In genomic region chrX:52934704-52935468, GRCh38 we compare ENCODE assay signal across 1 cellular context.
TF ChIP-seq lines count a peak whose summit lies in the region.

No MANE protein-coding gene starts in this region.

TF ChIP-seq in K562, 482 proteins besides CTCF, POLR2A, EP300 and RAD21 (continued from another document and continues in another):
- TF ChIP-seq, protein P1, sequence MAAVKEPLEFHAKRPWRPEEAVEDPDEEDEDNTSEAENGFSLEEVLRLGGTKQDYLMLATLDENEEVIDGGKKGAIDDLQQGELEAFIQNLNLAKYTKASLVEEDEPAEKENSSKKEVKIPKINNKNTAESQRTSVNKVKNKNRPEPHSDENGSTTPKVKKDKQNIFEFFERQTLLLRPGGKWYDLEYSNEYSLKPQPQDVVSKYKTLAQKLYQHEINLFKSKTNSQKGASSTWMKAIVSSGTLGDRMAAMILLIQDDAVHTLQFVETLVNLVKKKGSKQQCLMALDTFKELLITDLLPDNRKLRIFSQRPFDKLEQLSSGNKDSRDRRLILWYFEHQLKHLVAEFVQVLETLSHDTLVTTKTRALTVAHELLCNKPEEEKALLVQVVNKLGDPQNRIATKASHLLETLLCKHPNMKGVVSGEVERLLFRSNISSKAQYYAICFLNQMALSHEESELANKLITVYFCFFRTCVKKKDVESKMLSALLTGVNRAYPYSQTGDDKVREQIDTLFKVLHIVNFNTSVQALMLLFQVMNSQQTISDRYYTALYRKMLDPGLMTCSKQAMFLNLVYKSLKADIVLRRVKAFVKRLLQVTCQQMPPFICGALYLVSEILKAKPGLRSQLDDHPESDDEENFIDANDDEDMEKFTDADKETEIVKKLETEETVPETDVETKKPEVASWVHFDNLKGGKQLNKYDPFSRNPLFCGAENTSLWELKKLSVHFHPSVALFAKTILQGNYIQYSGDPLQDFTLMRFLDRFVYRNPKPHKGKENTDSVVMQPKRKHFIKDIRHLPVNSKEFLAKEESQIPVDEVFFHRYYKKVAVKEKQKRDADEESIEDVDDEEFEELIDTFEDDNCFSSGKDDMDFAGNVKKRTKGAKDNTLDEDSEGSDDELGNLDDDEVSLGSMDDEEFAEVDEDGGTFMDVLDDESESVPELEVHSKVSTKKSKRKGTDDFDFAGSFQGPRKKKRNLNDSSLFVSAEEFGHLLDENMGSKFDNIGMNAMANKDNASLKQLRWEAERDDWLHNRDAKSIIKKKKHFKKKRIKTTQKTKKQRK (IDR thresholded peaks at IDR 0.05; ENCODE audit: borderline replicate concordance, low read depth, low read length): no peak
- TF ChIP-seq NFXL1 (CRISPR knock-in tag; IDR thresholded peaks at IDR 0.05) (no peak), CBX8 (IDR thresholded peaks at IDR 0.05; ENCODE audit: borderline replicate concordance, extremely low read depth, low read depth, low read length, poor library complexity, severe bottlenecking) (no peak), ZNF311 (CRISPR knock-in tag; IDR thresholded peaks at IDR 0.05) (no peak), CBFA2T2 (conservative IDR thresholded peaks at IDR 0.05) (no peak), BCL6 (CRISPR knock-in tag; IDR thresholded peaks at IDR 0.05) (no peak), CTBP1 (IDR thresholded peaks at IDR 0.05; ENCODE audit: borderline replicate concordance) (peak; percentile 79; the same call in 1 of the 2 replicates), MTA3 (IDR thresholded peaks at IDR 0.05; ENCODE audit: borderline replicate concordance) (peak; percentile 49; the same call in 1 of the 2 replicates), MTA1 (IDR thresholded peaks at IDR 0.05; ENCODE audit: borderline replicate concordance) (0 out of 2 replicates have a peak, but pooled peaks have one; percentile 38), HDAC1 (IDR thresholded peaks at IDR 0.05) (0 out of 4 replicates have a peak, but pooled peaks of 1 of the 2 experiments have one; percentile 9), ZNF707 (CRISPR knock-in tag; conservative IDR thresholded peaks at IDR 0.05) (no peak), SMAD4 (CRISPR knock-in tag; conservative IDR thresholded peaks at IDR 0.05) (peak; percentile 59), SREBF1 (IDR thresholded peaks at IDR 0.05; ENCODE audit: borderline replicate concordance, low read depth, low read length) (no peak), HDAC3 (IDR thresholded peaks at IDR 0.05; ENCODE audit: borderline replicate concordance, partially characterized antibody) (peak; percentile 65), ZNF511 (CRISPR knock-in tag; IDR thresholded peaks at IDR 0.05) (no peak), XRCC5 (IDR thresholded peaks at IDR 0.05; ENCODE audit: low read depth, low read length) (0 out of 2 replicates have a peak, but pooled peaks have one; percentile 47), FOXA3 (CRISPR knock-in tag; conservative IDR thresholded peaks at IDR 0.05 in 1 of 2, IDR thresholded peaks at IDR 0.05 in 1 of 2) (no peak), HDAC8 (tag; IDR thresholded peaks at IDR 0.05) (no peak), PATZ1 (CRISPR knock-in tag; IDR thresholded peaks at IDR 0.05; ENCODE audit: borderline replicate concordance) (no peak), STAT5B (CRISPR knock-in tag; IDR thresholded peaks at IDR 0.05) (no peak), ETV5 (CRISPR knock-in tag; IDR thresholded peaks at IDR 0.05; ENCODE audit: low read depth) (peak; percentile 77), SP1 (CRISPR knock-in tag; IDR thresholded peaks at IDR 0.05) (peak; percentile 66; the same call in 1 of the 2 replicates), HDAC6 (IDR thresholded peaks at IDR 0.05; ENCODE audit: low read depth, low read length) (no peak), ZNF121 (CRISPR knock-in tag; conservative IDR thresholded peaks at IDR 0.05) (no peak), ZNF24 (IDR thresholded peaks at IDR 0.05) (no peak), CEBPB (tag; IDR thresholded peaks at IDR 0.05) (peak; percentile 73), TFAM (CRISPR knock-in tag; conservative IDR thresholded peaks at IDR 0.05) (no peak), ZC3H4 (CRISPR knock-in tag; IDR thresholded peaks at IDR 0.05; ENCODE audit: borderline replicate concordance) (no peak)
- TF ChIP-seq, protein P2, sequence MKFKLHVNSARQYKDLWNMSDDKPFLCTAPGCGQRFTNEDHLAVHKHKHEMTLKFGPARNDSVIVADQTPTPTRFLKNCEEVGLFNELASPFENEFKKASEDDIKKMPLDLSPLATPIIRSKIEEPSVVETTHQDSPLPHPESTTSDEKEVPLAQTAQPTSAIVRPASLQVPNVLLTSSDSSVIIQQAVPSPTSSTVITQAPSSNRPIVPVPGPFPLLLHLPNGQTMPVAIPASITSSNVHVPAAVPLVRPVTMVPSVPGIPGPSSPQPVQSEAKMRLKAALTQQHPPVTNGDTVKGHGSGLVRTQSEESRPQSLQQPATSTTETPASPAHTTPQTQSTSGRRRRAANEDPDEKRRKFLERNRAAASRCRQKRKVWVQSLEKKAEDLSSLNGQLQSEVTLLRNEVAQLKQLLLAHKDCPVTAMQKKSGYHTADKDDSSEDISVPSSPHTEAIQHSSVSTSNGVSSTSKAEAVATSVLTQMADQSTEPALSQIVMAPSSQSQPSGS (CRISPR knock-in tag; IDR thresholded peaks at IDR 0.05): no peak
- TF ChIP-seq, protein P3, sequence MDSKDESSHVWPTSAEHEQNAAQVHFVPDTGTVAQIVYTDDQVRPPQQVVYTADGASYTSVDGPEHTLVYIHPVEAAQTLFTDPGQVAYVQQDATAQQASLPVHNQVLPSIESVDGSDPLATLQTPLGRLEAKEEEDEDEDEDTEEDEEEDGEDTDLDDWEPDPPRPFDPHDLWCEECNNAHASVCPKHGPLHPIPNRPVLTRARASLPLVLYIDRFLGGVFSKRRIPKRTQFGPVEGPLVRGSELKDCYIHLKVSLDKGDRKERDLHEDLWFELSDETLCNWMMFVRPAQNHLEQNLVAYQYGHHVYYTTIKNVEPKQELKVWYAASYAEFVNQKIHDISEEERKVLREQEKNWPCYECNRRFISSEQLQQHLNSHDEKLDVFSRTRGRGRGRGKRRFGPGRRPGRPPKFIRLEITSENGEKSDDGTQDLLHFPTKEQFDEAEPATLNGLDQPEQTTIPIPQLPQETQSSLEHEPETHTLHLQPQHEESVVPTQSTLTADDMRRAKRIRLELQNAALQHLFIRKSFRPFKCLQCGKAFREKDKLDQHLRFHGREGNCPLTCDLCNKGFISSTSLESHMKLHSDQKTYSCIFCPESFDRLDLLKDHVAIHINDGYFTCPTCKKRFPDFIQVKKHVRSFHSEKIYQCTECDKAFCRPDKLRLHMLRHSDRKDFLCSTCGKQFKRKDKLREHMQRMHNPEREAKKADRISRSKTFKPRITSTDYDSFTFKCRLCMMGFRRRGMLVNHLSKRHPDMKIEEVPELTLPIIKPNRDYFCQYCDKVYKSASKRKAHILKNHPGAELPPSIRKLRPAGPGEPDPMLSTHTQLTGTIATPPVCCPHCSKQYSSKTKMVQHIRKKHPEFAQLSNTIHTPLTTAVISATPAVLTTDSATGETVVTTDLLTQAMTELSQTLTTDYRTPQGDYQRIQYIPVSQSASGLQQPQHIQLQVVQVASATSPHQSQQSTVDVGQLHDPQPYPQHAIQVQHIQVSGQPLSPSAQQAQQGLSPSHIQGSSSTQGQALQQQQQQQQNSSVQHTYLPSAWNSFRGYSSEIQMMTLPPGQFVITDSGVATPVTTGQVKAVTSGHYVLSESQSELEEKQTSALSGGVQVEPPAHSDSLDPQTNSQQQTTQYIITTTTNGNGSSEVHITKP (IDR thresholded peaks at IDR 0.05; ENCODE audit: partially characterized antibody): peak; percentile 3
- TF ChIP-seq, protein P4, sequence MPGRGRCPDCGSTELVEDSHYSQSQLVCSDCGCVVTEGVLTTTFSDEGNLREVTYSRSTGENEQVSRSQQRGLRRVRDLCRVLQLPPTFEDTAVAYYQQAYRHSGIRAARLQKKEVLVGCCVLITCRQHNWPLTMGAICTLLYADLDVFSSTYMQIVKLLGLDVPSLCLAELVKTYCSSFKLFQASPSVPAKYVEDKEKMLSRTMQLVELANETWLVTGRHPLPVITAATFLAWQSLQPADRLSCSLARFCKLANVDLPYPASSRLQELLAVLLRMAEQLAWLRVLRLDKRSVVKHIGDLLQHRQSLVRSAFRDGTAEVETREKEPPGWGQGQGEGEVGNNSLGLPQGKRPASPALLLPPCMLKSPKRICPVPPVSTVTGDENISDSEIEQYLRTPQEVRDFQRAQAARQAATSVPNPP (IDR thresholded peaks at IDR 0.05; ENCODE audit: borderline replicate concordance, insufficient read depth, insufficient read length): no peak
- TF ChIP-seq, protein P5, sequence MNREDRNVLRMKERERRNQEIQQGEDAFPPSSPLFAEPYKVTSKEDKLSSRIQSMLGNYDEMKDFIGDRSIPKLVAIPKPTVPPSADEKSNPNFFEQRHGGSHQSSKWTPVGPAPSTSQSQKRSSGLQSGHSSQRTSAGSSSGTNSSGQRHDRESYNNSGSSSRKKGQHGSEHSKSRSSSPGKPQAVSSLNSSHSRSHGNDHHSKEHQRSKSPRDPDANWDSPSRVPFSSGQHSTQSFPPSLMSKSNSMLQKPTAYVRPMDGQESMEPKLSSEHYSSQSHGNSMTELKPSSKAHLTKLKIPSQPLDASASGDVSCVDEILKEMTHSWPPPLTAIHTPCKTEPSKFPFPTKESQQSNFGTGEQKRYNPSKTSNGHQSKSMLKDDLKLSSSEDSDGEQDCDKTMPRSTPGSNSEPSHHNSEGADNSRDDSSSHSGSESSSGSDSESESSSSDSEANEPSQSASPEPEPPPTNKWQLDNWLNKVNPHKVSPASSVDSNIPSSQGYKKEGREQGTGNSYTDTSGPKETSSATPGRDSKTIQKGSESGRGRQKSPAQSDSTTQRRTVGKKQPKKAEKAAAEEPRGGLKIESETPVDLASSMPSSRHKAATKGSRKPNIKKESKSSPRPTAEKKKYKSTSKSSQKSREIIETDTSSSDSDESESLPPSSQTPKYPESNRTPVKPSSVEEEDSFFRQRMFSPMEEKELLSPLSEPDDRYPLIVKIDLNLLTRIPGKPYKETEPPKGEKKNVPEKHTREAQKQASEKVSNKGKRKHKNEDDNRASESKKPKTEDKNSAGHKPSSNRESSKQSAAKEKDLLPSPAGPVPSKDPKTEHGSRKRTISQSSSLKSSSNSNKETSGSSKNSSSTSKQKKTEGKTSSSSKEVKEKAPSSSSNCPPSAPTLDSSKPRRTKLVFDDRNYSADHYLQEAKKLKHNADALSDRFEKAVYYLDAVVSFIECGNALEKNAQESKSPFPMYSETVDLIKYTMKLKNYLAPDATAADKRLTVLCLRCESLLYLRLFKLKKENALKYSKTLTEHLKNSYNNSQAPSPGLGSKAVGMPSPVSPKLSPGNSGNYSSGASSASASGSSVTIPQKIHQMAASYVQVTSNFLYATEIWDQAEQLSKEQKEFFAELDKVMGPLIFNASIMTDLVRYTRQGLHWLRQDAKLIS (CRISPR knock-in tag; IDR thresholded peaks at IDR 0.05): peak; percentile 77; the same call in 1 of the 2 replicates
- TF ChIP-seq, protein P6, sequence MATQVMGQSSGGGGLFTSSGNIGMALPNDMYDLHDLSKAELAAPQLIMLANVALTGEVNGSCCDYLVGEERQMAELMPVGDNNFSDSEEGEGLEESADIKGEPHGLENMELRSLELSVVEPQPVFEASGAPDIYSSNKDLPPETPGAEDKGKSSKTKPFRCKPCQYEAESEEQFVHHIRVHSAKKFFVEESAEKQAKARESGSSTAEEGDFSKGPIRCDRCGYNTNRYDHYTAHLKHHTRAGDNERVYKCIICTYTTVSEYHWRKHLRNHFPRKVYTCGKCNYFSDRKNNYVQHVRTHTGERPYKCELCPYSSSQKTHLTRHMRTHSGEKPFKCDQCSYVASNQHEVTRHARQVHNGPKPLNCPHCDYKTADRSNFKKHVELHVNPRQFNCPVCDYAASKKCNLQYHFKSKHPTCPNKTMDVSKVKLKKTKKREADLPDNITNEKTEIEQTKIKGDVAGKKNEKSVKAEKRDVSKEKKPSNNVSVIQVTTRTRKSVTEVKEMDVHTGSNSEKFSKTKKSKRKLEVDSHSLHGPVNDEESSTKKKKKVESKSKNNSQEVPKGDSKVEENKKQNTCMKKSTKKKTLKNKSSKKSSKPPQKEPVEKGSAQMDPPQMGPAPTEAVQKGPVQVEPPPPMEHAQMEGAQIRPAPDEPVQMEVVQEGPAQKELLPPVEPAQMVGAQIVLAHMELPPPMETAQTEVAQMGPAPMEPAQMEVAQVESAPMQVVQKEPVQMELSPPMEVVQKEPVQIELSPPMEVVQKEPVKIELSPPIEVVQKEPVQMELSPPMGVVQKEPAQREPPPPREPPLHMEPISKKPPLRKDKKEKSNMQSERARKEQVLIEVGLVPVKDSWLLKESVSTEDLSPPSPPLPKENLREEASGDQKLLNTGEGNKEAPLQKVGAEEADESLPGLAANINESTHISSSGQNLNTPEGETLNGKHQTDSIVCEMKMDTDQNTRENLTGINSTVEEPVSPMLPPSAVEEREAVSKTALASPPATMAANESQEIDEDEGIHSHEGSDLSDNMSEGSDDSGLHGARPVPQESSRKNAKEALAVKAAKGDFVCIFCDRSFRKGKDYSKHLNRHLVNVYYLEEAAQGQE (CRISPR knock-in tag; IDR thresholded peaks at IDR 0.05; ENCODE audit: low read depth): no peak; the same call in 1 of the 2 replicates
- TF ChIP-seq, protein P7, sequence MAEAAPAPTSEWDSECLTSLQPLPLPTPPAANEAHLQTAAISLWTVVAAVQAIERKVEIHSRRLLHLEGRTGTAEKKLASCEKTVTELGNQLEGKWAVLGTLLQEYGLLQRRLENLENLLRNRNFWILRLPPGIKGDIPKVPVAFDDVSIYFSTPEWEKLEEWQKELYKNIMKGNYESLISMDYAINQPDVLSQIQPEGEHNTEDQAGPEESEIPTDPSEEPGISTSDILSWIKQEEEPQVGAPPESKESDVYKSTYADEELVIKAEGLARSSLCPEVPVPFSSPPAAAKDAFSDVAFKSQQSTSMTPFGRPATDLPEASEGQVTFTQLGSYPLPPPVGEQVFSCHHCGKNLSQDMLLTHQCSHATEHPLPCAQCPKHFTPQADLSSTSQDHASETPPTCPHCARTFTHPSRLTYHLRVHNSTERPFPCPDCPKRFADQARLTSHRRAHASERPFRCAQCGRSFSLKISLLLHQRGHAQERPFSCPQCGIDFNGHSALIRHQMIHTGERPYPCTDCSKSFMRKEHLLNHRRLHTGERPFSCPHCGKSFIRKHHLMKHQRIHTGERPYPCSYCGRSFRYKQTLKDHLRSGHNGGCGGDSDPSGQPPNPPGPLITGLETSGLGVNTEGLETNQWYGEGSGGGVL (CRISPR knock-in tag; IDR thresholded peaks at IDR 0.05): no peak
